ENCODE assay signal across 8 cellular contexts in genomic region chr17:38751803-38752118, GRCh38. TPM values are rescaled to one million over a fixed set of nuclear protein-coding genes. Genes with fewer than 3 reads are reported as not detected.
DNase-seq lines count a peak whose midpoint lies in the region; ATAC-seq, FAIRE-seq and TF ChIP-seq lines count a peak whose summit lies in the region.

No MANE protein-coding gene starts in this region.

- TF ChIP-seq EP300 in K562 (IDR thresholded peaks at IDR 0.05; ENCODE audit: low read length) = no peak
- TF ChIP-seq EP300 in sigmoid colon (IDR thresholded peaks at IDR 0.05) = no peak

- H3K4me2 ChIP-seq in K562 (ENCODE audit: insufficient read depth, low read length) = peak overlapping the region; percentile 86

- peaks cover 32% of the 10 kb centered on the region for H3K4me1 Mint-ChIP-seq in HFFc6 (ENCODE audit: low read depth)

- CTCF ChIA-PET in K562 (lab: Yijun Ruan, JAX; ENCODE audit: low intra/inter-chr PET ratio) = interaction anchor here (0.6 kb wide), 1 partner anchor 239 kb away, joined by 3 read pairs; no protein-coding TSS in a partner anchor

- 0% methylated on average over 29 of the region's 32 CpGs for WGBS in K562 (ENCODE audit: insufficient coverage, low coverage, missing lambda C conversion rate)
- no CpG with 5 or more reads among the region's 32 CpGs for WGBS in iPS DF 6.9 (ENCODE audit: insufficient coverage, insufficient read length)
- 0% methylated on average over 32 of the region's 32 CpGs for WGBS in sigmoid colon, 2 donors

- H3K27me3 Mint-ChIP-seq in HFFc6 (ENCODE audit: insufficient read depth) = peaks cover 5% of the 10 kb centered on the region

- H3K4me1 ChIP-seq in K562 (replicated peaks in 1 of 2; ENCODE audit: control insufficient read depth in 2 of 2, insufficient read depth in 2 of 2, low read length in 2 of 2) = peaks cover 11 to 48% of the 10 kb centered on the region in 2 experiments
- no peaks in the 10 kb centered on the region for H3K4me1 ChIP-seq in iPS DF 6.9 (ENCODE audit: control insufficient read depth, insufficient read depth, low read length)
- H3K4me1 ChIP-seq in sigmoid colon = peaks cover 0 to 63% (median 61%) of the 10 kb centered on the region in 4 donors

- ATAC-seq in K562 = peak; percentile 6

- TF ChIP-seq POLR2A in K562 (conservative IDR thresholded peaks at IDR 0.05) = 0 out of 2 replicates have a peak, but pooled peaks have one; percentile 24
- no peak for TF ChIP-seq POLR2A in sigmoid colon (IDR thresholded peaks at IDR 0.05)

- peak overlapping the region; percentile 87 for H3K27ac ChIP-seq in K562 (ENCODE audit: extremely low read depth, low read depth, low read length)
- no peak overlapping the region for H3K27ac ChIP-seq in iPS DF 6.9 (ENCODE audit: low read length)
- peak overlapping the region; percentile 86 to 94 (median 89) for H3K27ac ChIP-seq in sigmoid colon

- POLR2A ChIA-PET in K562 (lab: Yijun Ruan, JAX) = interaction anchor here (0.6 to 2.3 kb wide), 16 partner anchors 10 to 262 kb away, joined by 3 to 9 read pairs (median 4); partner anchors contain the start of genes LASP1 and PIP4K2B

- peak overlapping the region; percentile 89 for H2AFZ ChIP-seq in K562 (ENCODE audit: low read depth, low read length)

- TF ChIP-seq RAD21 in K562 (CRISPR knock-in tag; conservative IDR thresholded peaks at IDR 0.05 in 1 of 2, IDR thresholded peaks at IDR 0.05 in 1 of 2) = no peak

- H3K36me3 ChIP-seq in K562 (ENCODE audit: control insufficient read depth, insufficient read depth, low read length) (peaks cover 29% of the 10 kb centered on the region), iPS DF 6.9 (ENCODE audit: control insufficient read depth, insufficient read depth, low read length) (peaks cover 8% of the 10 kb centered on the region; the same call in 1 of the 2 replicates), sigmoid colon (peaks cover 9 to 21% (median 12%) of the 10 kb centered on the region in 4 donors)

- no peaks in the 10 kb centered on the region; the same call in 1 of the 2 replicates for H4K20me1 ChIP-seq in K562 (replicated peaks; ENCODE audit: control insufficient read depth, insufficient read depth, low read length)

- H3K79me2 ChIP-seq in K562 (ENCODE audit: control insufficient read depth, insufficient read depth, low read length) = peaks cover 74% of the 10 kb centered on the region

- no peaks in the 10 kb centered on the region for H3K27me3 ChIP-seq in K562 (ENCODE audit: control insufficient read depth in 2 of 2, insufficient read depth in 2 of 2, low read length in 2 of 2)
- no peaks in the 10 kb centered on the region for H3K27me3 ChIP-seq in iPS DF 6.9 (ENCODE audit: control insufficient read depth, insufficient read depth, low read length)
- H3K27me3 ChIP-seq in sigmoid colon = peaks cover 0 to 26% (median 0%) of the 10 kb centered on the region in 3 donors

- H3K9me3 ChIP-seq in K562 (replicated peaks; ENCODE audit: control insufficient read depth, insufficient read depth, low read depth, low read length) = no peaks in the 10 kb centered on the region
- H3K9me3 ChIP-seq in iPS DF 6.9 (ENCODE audit: control insufficient read depth, insufficient read depth, low read length) = no peaks in the 10 kb centered on the region
- no peaks in the 10 kb centered on the region for H3K9me3 ChIP-seq in sigmoid colon

- H3K36me3 Mint-ChIP-seq in HFFc6 (ENCODE audit: low read depth) = peaks cover 15% of the 10 kb centered on the region

- H3K4me3 ChIP-seq in K562 (peak overlapping the region; percentile 74), iPS DF 6.9 (ENCODE audit: low read length) (peak overlapping the region; percentile 65; the same call in 1 of the 2 replicates), sigmoid colon (peak overlapping the region; percentile 78 to 92 (median 86))

- no peak for TF ChIP-seq CTCF in HFFc6 (IDR thresholded peaks at IDR 0.05)
- peak in 1 of 3 experiments; percentile 6; a peak in 1 of 6 replicates for TF ChIP-seq CTCF in K562 (IDR thresholded peaks at IDR 0.05 in 2 of 3, conservative IDR thresholded peaks at IDR 0.05 in 1 of 3; ENCODE audit: insufficient read depth in 2 of 3, low read depth in 1 of 3, low read length in 3 of 3)
- no peak for TF ChIP-seq CTCF in sigmoid colon (IDR thresholded peaks at IDR 0.05)

- no TSS peak for BruUV-seq in K562 (replicated peaks; lab: Mats Ljungman, UMichigan)

- peak; percentile 86 for DNase-seq in DMS153 (lab: John Stamatoyannopoulos, UW)
- peak; percentile 67 for DNase-seq in HFFc6
- peak; percentile 72 for DNase-seq in NCI-H2081 treated with DMSO at 0.1 percent for 48 hours (lab: John Stamatoyannopoulos, UW)
- DNase-seq in UCSD-AML1 (lab: John Stamatoyannopoulos, UW; ENCODE audit: unreplicated experiment) = peak; percentile 90
- peak; percentile 54 to 87 (median 62) for DNase-seq in K562 (ENCODE audit: extremely low read depth in 1 of 4, low spot score in 3 of 4)
- no peak for DNase-seq in iPS DF 6.9 (ENCODE audit: low read depth, low spot score)
- DNase-seq in sigmoid colon = peak; percentile 90
- DNase-seq in GM19238 (ENCODE audit: insufficient read length, low spot score) = no peak

- H3K9me3 Mint-ChIP-seq in HFFc6 = no peaks in the 10 kb centered on the region

- H3K9me1 ChIP-seq in K562 (ENCODE audit: control insufficient read depth, insufficient read depth, low read length) = no peaks in the 10 kb centered on the region

- peak overlapping the region; percentile 89 to 90 for H3K9ac ChIP-seq in K562 (ENCODE audit: insufficient read depth in 1 of 2, low read depth in 2 of 2, low read length in 2 of 2)

- H3K27ac Mint-ChIP-seq in HFFc6 = peak overlapping the region; percentile 90

- in situ Hi-C loops in K562 (cut with MboI) = no loop called here

- intact Hi-C loops in K562 (cut with micrococcal nuclease) (loop anchor here (2.0 to 10.0 kb wide), 5 partner anchors 49 to 403 kb away; partner anchors contain the start of genes PLXDC1 and RPL23), sigmoid colon (cut with DNase I) (loop anchor here (1.0 to 2.0 kb wide), 2 partner anchors 21 to 74 kb away; partner anchors contain the start of genes CISD3 and CWC25)

- no peak for FAIRE-seq in K562 (lab: Jason Lieb, UNC)

- peak overlapping the region; percentile 95 for H3K4me3 Mint-ChIP-seq in HFFc6

RNA-seq across cellular contexts. Expression of gene PSMB3, which starts 0.8 kb away (rescaled TPM):
- total RNA-seq in HFFc6 (2021; fragmentation: NEBNext Ultra II Directional; extraction: Animal tissue kit (Norgen Biotek cat#: 25700)) = 100 to 1,000 TPM; 232 to 273 (median 253) TPM
- 28.6 and 81.3 TPM in 2 replicates for total RNA-seq in K562 (2011; cell fraction: chromatin; rRNA removed; ENCODE audit: low replicate concordance)
- 130 and 156 TPM in 2 replicates for total RNA-seq in K562 (2011; cell fraction: nucleolus; rRNA removed)
- total RNA-seq in K562 (2011; cell fraction: nucleoplasm; rRNA removed) = 96.8 and 111 TPM in 2 replicates
- total RNA-seq in K562 (2014; rRNA removed) (509 and 525 TPM in 2 replicates), K562 (2014; rRNA removed; fragmentation: Illumina TruSeq; extraction: Trizol) (498 and 574 TPM in 2 replicates), K562 (2015; rRNA removed; fragmentation: Illumina TruSeq; extraction: Trizol) (469 and 476 TPM in 2 replicates), K562 (2021) (460 and 522 TPM in 2 replicates), sigmoid colon (100 to 1,000 TPM; 135 to 198 (median 153) TPM)
- polyA plus RNA-seq in K562 (2011; rRNA removed) (331 and 538 TPM in 2 replicates), K562 (2014; fragmentation: Illumina TruSeq; extraction: Trizol) (538 and 584 TPM in 2 replicates), K562 (2014; fragmentation: Nextera tagmentation; extraction: Ambion mirVana) (1,000 to 10,000 TPM; 2,413 to 2,775 TPM), K562 (2014; rRNA removed) (729 and 824 TPM in 2 replicates), sigmoid colon (100 to 1,000 TPM; 246 to 280 (median 258) TPM)
- 662 and 1,258 TPM in 2 replicates for polyA plus RNA-seq in K562 (2011; cell fraction: cytosol; rRNA removed)
- polyA plus RNA-seq in K562 (2011; cell fraction: nucleus; rRNA removed) = 149 and 186 TPM in 2 replicates
- 361 and 450 TPM in 2 replicates for polyA plus RNA-seq in K562 (2012)
- polyA minus RNA-seq in K562 (2011; rRNA and poly(A)+ RNA removed) = 209 and 374 TPM in 2 replicates
- 99.7 and 217 TPM in 2 replicates for polyA minus RNA-seq in K562 (2011; cell fraction: cytosol; rRNA and poly(A)+ RNA removed)
- 36.3 and 46.2 TPM in 2 replicates for polyA minus RNA-seq in K562 (2011; cell fraction: nucleus; rRNA and poly(A)+ RNA removed)

RNA-seq across cellular contexts. Expression of gene PCGF2, which starts 3.6 kb away (rescaled TPM):
- total RNA-seq in HFFc6 (2021; fragmentation: NEBNext Ultra II Directional; extraction: Animal tissue kit (Norgen Biotek cat#: 25700)) = 10 to 100 TPM; 59.7 to 73.5 (median 69.0) TPM
- total RNA-seq in K562 (2011; cell fraction: chromatin; rRNA removed; ENCODE audit: low replicate concordance) = 12.2 and 22.3 TPM in 2 replicates
- 14.2 and 14.7 TPM in 2 replicates for total RNA-seq in K562 (2011; cell fraction: nucleolus; rRNA removed)
- total RNA-seq in K562 (2011; cell fraction: nucleoplasm; rRNA removed) = 12.9 and 19.9 TPM in 2 replicates
- total RNA-seq in K562 (2014; rRNA removed) = 6.6 and 8.3 TPM in 2 replicates
- 3.0 and 3.7 TPM in 2 replicates for total RNA-seq in K562 (2014; rRNA removed; fragmentation: Illumina TruSeq; extraction: Trizol)
- 4.0 and 5.1 TPM in 2 replicates for total RNA-seq in K562 (2015; rRNA removed; fragmentation: Illumina TruSeq; extraction: Trizol)
- total RNA-seq in K562 (2021) = 33.4 and 33.7 TPM in 2 replicates
- polyA plus RNA-seq in K562 (2011; rRNA removed) = 5.9 and 7.0 TPM in 2 replicates
- polyA plus RNA-seq in K562 (2011; cell fraction: cytosol; rRNA removed) = 7.1 and 19.3 TPM in 2 replicates
- 12.9 and 33.2 TPM in 2 replicates for polyA plus RNA-seq in K562 (2011; cell fraction: nucleus; rRNA removed)
- polyA plus RNA-seq in K562 (2012) = 22.2 and 28.1 TPM in 2 replicates
- polyA plus RNA-seq in K562 (2014; fragmentation: Illumina TruSeq; extraction: Trizol) = 14.0 and 17.8 TPM in 2 replicates
- 1 to 10 TPM; 1.3 to 1.4 TPM for polyA plus RNA-seq in K562 (2014; fragmentation: Nextera tagmentation; extraction: Ambion mirVana)
- 17.1 and 20.3 TPM in 2 replicates for polyA plus RNA-seq in K562 (2014; rRNA removed)
- 4.2 and 5.7 TPM in 2 replicates for polyA minus RNA-seq in K562 (2011; rRNA and poly(A)+ RNA removed)
- 12.4 and 18.0 TPM in 2 replicates for polyA minus RNA-seq in K562 (2011; cell fraction: cytosol; rRNA and poly(A)+ RNA removed)
- 3.0 and 5.5 TPM in 2 replicates for polyA minus RNA-seq in K562 (2011; cell fraction: nucleus; rRNA and poly(A)+ RNA removed)
- 1 to 10 TPM; 4.3 to 8.9 (median 5.6) TPM for total RNA-seq in sigmoid colon
- polyA plus RNA-seq in sigmoid colon = 10 to 100 TPM; 19.6 to 32.6 (median 22.8) TPM

RNA-seq across cellular contexts. Expression of gene CISD3, which starts 21.6 kb away (rescaled TPM):
- total RNA-seq in HFFc6 (2021; fragmentation: NEBNext Ultra II Directional; extraction: Animal tissue kit (Norgen Biotek cat#: 25700)) = 10 to 100 TPM; 35.0 to 38.7 (median 36.6) TPM
- 5.3 and 11.2 TPM in 2 replicates for total RNA-seq in K562 (2011; cell fraction: chromatin; rRNA removed; ENCODE audit: low replicate concordance)
- 8.9 and 9.2 TPM in 2 replicates for total RNA-seq in K562 (2011; cell fraction: nucleolus; rRNA removed)
- total RNA-seq in K562 (2011; cell fraction: nucleoplasm; rRNA removed) = 10.9 and 12.7 TPM in 2 replicates
- 21.7 and 29.6 TPM in 2 replicates for total RNA-seq in K562 (2014; rRNA removed)
- total RNA-seq in K562 (2014; rRNA removed; fragmentation: Illumina TruSeq; extraction: Trizol) = 7.2 and 11.7 TPM in 2 replicates
- 15.6 and 15.7 TPM in 2 replicates for total RNA-seq in K562 (2015; rRNA removed; fragmentation: Illumina TruSeq; extraction: Trizol)
- 60.7 and 78.7 TPM in 2 replicates for total RNA-seq in K562 (2021)
- polyA plus RNA-seq in K562 (2011; rRNA removed) = 13.0 and 20.5 TPM in 2 replicates
- 7.8 and 30.3 TPM in 2 replicates for polyA plus RNA-seq in K562 (2011; cell fraction: cytosol; rRNA removed)
- polyA plus RNA-seq in K562 (2011; cell fraction: nucleus; rRNA removed) = 6.0 and 11.9 TPM in 2 replicates
- 25.2 and 31.6 TPM in 2 replicates for polyA plus RNA-seq in K562 (2012)
- 15.0 and 29.4 TPM in 2 replicates for polyA plus RNA-seq in K562 (2014; fragmentation: Illumina TruSeq; extraction: Trizol)
- 10 to 100 TPM in 1 of 2 experiments, 1 to 10 TPM in 1; 5.0 to 10.7 TPM for polyA plus RNA-seq in K562 (2014; fragmentation: Nextera tagmentation; extraction: Ambion mirVana)
- 38.9 and 57.5 TPM in 2 replicates for polyA plus RNA-seq in K562 (2014; rRNA removed)
- polyA minus RNA-seq in K562 (2011; rRNA and poly(A)+ RNA removed) = 2.4 and 3.5 TPM in 2 replicates
- 4.8 and 12.4 TPM in 2 replicates for polyA minus RNA-seq in K562 (2011; cell fraction: cytosol; rRNA and poly(A)+ RNA removed)
- 2.6 and 3.9 TPM in 2 replicates for polyA minus RNA-seq in K562 (2011; cell fraction: nucleus; rRNA and poly(A)+ RNA removed)
- total RNA-seq in sigmoid colon = 10 to 100 TPM in 3 of 4 donors, 1 to 10 TPM in 1; 9.2 to 19.3 (median 14.6) TPM
- polyA plus RNA-seq in sigmoid colon = 100 to 1,000 TPM; 104 to 115 (median 108) TPM

RNA-seq across cellular contexts. Expression of gene MLLT6, which starts 46.7 kb away (rescaled TPM):
- 10 to 100 TPM; 26.5 to 31.5 (median 30.2) TPM for total RNA-seq in HFFc6 (2021; fragmentation: NEBNext Ultra II Directional; extraction: Animal tissue kit (Norgen Biotek cat#: 25700))
- 330 and 658 TPM in 2 replicates for total RNA-seq in K562 (2011; cell fraction: chromatin; rRNA removed; ENCODE audit: low replicate concordance)
- total RNA-seq in K562 (2011; cell fraction: nucleolus; rRNA removed) = 248 and 270 TPM in 2 replicates
- total RNA-seq in K562 (2011; cell fraction: nucleoplasm; rRNA removed) = 297 and 366 TPM in 2 replicates
- 31.4 and 34.9 TPM in 2 replicates for total RNA-seq in K562 (2014; rRNA removed)
- 17.4 and 18.4 TPM in 2 replicates for total RNA-seq in K562 (2014; rRNA removed; fragmentation: Illumina TruSeq; extraction: Trizol)
- total RNA-seq in K562 (2015; rRNA removed; fragmentation: Illumina TruSeq; extraction: Trizol) = 22.7 and 23.6 TPM in 2 replicates
- total RNA-seq in K562 (2021) = 61.3 and 71.7 TPM in 2 replicates
- 30.0 and 30.6 TPM in 2 replicates for polyA plus RNA-seq in K562 (2011; rRNA removed)
- polyA plus RNA-seq in K562 (2011; cell fraction: cytosol; rRNA removed) = 11.8 and 25.6 TPM in 2 replicates
- polyA plus RNA-seq in K562 (2011; cell fraction: nucleus; rRNA removed) = 127 and 214 TPM in 2 replicates
- polyA plus RNA-seq in K562 (2012) = 36.2 and 46.8 TPM in 2 replicates
- 30.2 and 33.4 TPM in 2 replicates for polyA plus RNA-seq in K562 (2014; fragmentation: Illumina TruSeq; extraction: Trizol)
- 1 to 10 TPM; 3.1 to 3.4 TPM for polyA plus RNA-seq in K562 (2014; fragmentation: Nextera tagmentation; extraction: Ambion mirVana)
- polyA plus RNA-seq in K562 (2014; rRNA removed) = 47.8 and 55.0 TPM in 2 replicates
- polyA minus RNA-seq in K562 (2011; rRNA and poly(A)+ RNA removed) = 20.1 and 32.9 TPM in 2 replicates
- polyA minus RNA-seq in K562 (2011; cell fraction: cytosol; rRNA and poly(A)+ RNA removed) = 13.9 and 19.0 TPM in 2 replicates
- 52.0 and 68.0 TPM in 2 replicates for polyA minus RNA-seq in K562 (2011; cell fraction: nucleus; rRNA and poly(A)+ RNA removed)
- total RNA-seq in sigmoid colon = 10 to 100 TPM; 48.9 to 90.3 (median 69.9) TPM
- 10 to 100 TPM; 15.3 to 86.5 (median 16.2) TPM for polyA plus RNA-seq in sigmoid colon

RNA-seq across cellular contexts. Expression of gene PIP4K2B, which starts 47.6 kb away (rescaled TPM):
- total RNA-seq in HFFc6 (2021; fragmentation: NEBNext Ultra II Directional; extraction: Animal tissue kit (Norgen Biotek cat#: 25700)) = 10 to 100 TPM; 48.7 to 61.8 (median 55.5) TPM
- 27.6 and 39.9 TPM in 2 replicates for total RNA-seq in K562 (2011; cell fraction: chromatin; rRNA removed; ENCODE audit: low replicate concordance)
- total RNA-seq in K562 (2011; cell fraction: nucleolus; rRNA removed) = 17.5 and 18.2 TPM in 2 replicates
- total RNA-seq in K562 (2011; cell fraction: nucleoplasm; rRNA removed) = 23.2 and 28.6 TPM in 2 replicates
- total RNA-seq in K562 (2014; rRNA removed) (14.4 and 18.1 TPM in 2 replicates), K562 (2014; rRNA removed; fragmentation: Illumina TruSeq; extraction: Trizol) (24.0 and 24.1 TPM in 2 replicates), K562 (2015; rRNA removed; fragmentation: Illumina TruSeq; extraction: Trizol) (27.9 and 29.3 TPM in 2 replicates), K562 (2021) (25.8 and 29.9 TPM in 2 replicates), sigmoid colon (10 to 100 TPM; 44.1 to 50.1 (median 44.6) TPM)
- polyA plus RNA-seq in K562 (2011; rRNA removed) (16.6 and 23.0 TPM in 2 replicates), K562 (2014; fragmentation: Illumina TruSeq; extraction: Trizol) (25.5 and 29.6 TPM in 2 replicates), K562 (2014; fragmentation: Nextera tagmentation; extraction: Ambion mirVana) (1 to 10 TPM; 3.7 to 5.7 TPM), K562 (2014; rRNA removed) (17.9 and 27.2 TPM in 2 replicates), sigmoid colon (10 to 100 TPM in 1 of 3 donors, 1 to 10 TPM in 2; 5.1 to 21.6 (median 6.6) TPM)
- 14.6 and 27.3 TPM in 2 replicates for polyA plus RNA-seq in K562 (2011; cell fraction: cytosol; rRNA removed)
- polyA plus RNA-seq in K562 (2011; cell fraction: nucleus; rRNA removed) = 34.1 and 43.1 TPM in 2 replicates
- 19.7 and 23.1 TPM in 2 replicates for polyA plus RNA-seq in K562 (2012)
- polyA minus RNA-seq in K562 (2011; rRNA and poly(A)+ RNA removed) = 35.1 and 73.8 TPM in 2 replicates
- 15.0 and 21.8 TPM in 2 replicates for polyA minus RNA-seq in K562 (2011; cell fraction: cytosol; rRNA and poly(A)+ RNA removed)
- 7.5 and 10.6 TPM in 2 replicates for polyA minus RNA-seq in K562 (2011; cell fraction: nucleus; rRNA and poly(A)+ RNA removed)

Comparison
In these comparisons a context has a peak if more than half of its experiments do, and no peak if none do; other contexts are left out.
1. DNase-seq: peak in DMS153 (single experiment), HFFc6 (single experiment), NCI-H2081 treated with DMSO at 0.1 percent for 48 hours (single experiment), UCSD-AML1 (single experiment), K562 (4 of 4) and sigmoid colon (single experiment); none in iPS DF 6.9 (single experiment) and GM19238 (single experiment).
2. Peak in every context shown above with its lines, with median percentiles within 50 percentile points of each other: H3K4me3 ChIP-seq.